Comparison of ENCODE assay signal across 10 cellular contexts in genomic region chr13:23432589-23432988, GRCh38. TPM values are rescaled to one million over a fixed set of nuclear protein-coding genes. Genes with fewer than 3 reads are reported as not detected.
DNase-seq lines count a peak whose midpoint lies in the region; ATAC-seq and TF ChIP-seq lines count a peak whose summit lies in the region.
"Had no signal": no experiment of that assay in that cellular context is flagged by ENCODE, and none has a peak within 500 bp of the region (broad histone marks: within the 10 kb centered on the region; RNA-seq: fewer than 3 reads in every experiment).

No MANE protein-coding gene starts in this region.

- H3K4me3 ChIP-seq in breast epithelium, result peak overlapping the region; percentile 43 to 62 (median 53)
- no peak overlapping the region for H3K4me3 ChIP-seq in mammary epithelial cell (replicated peaks in 1 of 3; ENCODE audit: insufficient read depth in 1 of 3, low read depth in 2 of 3, low read length in 3 of 3)
- H3K4me3 ChIP-seq in mesenchymal stem cell (ENCODE audit: insufficient read depth in 1 of 2, low read depth in 1 of 2, low read length in 2 of 2), result peak overlapping the region in 1 of 2 experiments; percentile 80
- H3K4me3 ChIP-seq in suprapubic skin, result peak overlapping the region; percentile 42

- no peak overlapping the region for H3K14ac ChIP-seq in mesenchymal stem cell (ENCODE audit: low read length in 2 of 2)

- peaks cover 68% of the 10 kb centered on the region for H3K4me1 Mint-ChIP-seq in brain
- H3K4me1 Mint-ChIP-seq: activated naive CD4-positive, alpha-beta T cell treated with anti-CD3 and anti-CD28 coated beads, Interleukin-2, amount 10 ng/mL, durations not matched to agents 7 days and 5 days had no signal

- no peak overlapping the region for H3K4ac ChIP-seq in mesenchymal stem cell (ENCODE audit: low read depth in 1 of 2, low read length in 2 of 2)

- BruUV-seq in mammary epithelial cell (replicated peaks; lab: Mats Ljungman, UMichigan), result no TSS peak

- no peak overlapping the region for H4K91ac ChIP-seq in mesenchymal stem cell (ENCODE audit: low read length)

- no peaks in the 10 kb centered on the region for H3K9me3 Mint-ChIP-seq in brain
- H3K9me3 Mint-ChIP-seq: activated naive CD4-positive, alpha-beta T cell treated with anti-CD3 and anti-CD28 coated beads, Interleukin-2, amount 10 ng/mL, durations not matched to agents 7 days and 5 days had no signal

- peak overlapping the region; percentile 71 to 99 (median 88) for H3K27ac Mint-ChIP-seq in brain
- H3K27ac Mint-ChIP-seq: activated naive CD4-positive, alpha-beta T cell treated with anti-CD3 and anti-CD28 coated beads, Interleukin-2, amount 10 ng/mL, durations not matched to agents 7 days and 5 days had no signal

- H3K79me1 ChIP-seq in mesenchymal stem cell (replicated peaks; ENCODE audit: low read length, poor library complexity, severe bottlenecking), result peaks cover 15% of the 10 kb centered on the region

- ATAC-seq in HG02798 (IDR thresholded peaks at IDR 0.05; ENCODE audit: poor library complexity, unreplicated experiment), result no peak
- no peak for ATAC-seq in HG02571 (IDR thresholded peaks at IDR 0.05; ENCODE audit: unreplicated experiment)

- intact Hi-C loops in breast epithelium (cut with DNase I; ENCODE audit: low total_unique reads), result no loop called here
- intact Hi-C loops in mammary epithelial cell (cut with micrococcal nuclease), result no loop called here

- H3K27ac ChIP-seq in breast epithelium (no peak overlapping the region), mammary epithelial cell (ENCODE audit: insufficient read depth, low read depth, low read length) (no peak overlapping the region), mesenchymal stem cell (ENCODE audit: low read length, poor library complexity, severe bottlenecking) (no peak overlapping the region), suprapubic skin (no peak overlapping the region)

- no peak overlapping the region for H2AFZ ChIP-seq in mammary epithelial cell (ENCODE audit: low read depth, low read length)
- no peak overlapping the region for H2AFZ ChIP-seq in mesenchymal stem cell (ENCODE audit: low read depth, low read length)

- H3K9ac ChIP-seq in mammary epithelial cell (ENCODE audit: insufficient read depth, low read length), result no peak overlapping the region
- peak overlapping the region; percentile 83 for H3K9ac ChIP-seq in mesenchymal stem cell (ENCODE audit: low read length)

- H3K27me3 Mint-ChIP-seq in brain, result peaks cover 7% of the 10 kb centered on the region

- no peak overlapping the region for H2BK5ac ChIP-seq in mesenchymal stem cell (ENCODE audit: low read depth, low read length, poor library complexity, severe bottlenecking)

- H3K4me1 ChIP-seq in breast epithelium, result no peaks in the 10 kb centered on the region
- peaks cover 5% of the 10 kb centered on the region for H3K4me1 ChIP-seq in mammary epithelial cell (ENCODE audit: insufficient read depth, low read length)
- peaks cover 1% of the 10 kb centered on the region for H3K4me1 ChIP-seq in mesenchymal stem cell (ENCODE audit: control insufficient read depth, insufficient read depth, low read depth, low read length)
- peaks cover 13% of the 10 kb centered on the region for H3K4me1 ChIP-seq in suprapubic skin

- no peak overlapping the region for H3K4me2 ChIP-seq in mammary epithelial cell (ENCODE audit: insufficient read depth, low read depth, low read length)
- no peak overlapping the region for H3K4me2 ChIP-seq in mesenchymal stem cell (ENCODE audit: low read length, poor library complexity, severe bottlenecking)

- CTCF ChIA-PET in mammary epithelial cell (lab: Charles Lee; ENCODE audit: low non-redundant PET), result no interaction called here

- peaks cover 19% of the 10 kb centered on the region for H3K36me3 Mint-ChIP-seq in brain
- H3K36me3 Mint-ChIP-seq: activated naive CD4-positive, alpha-beta T cell treated with anti-CD3 and anti-CD28 coated beads, Interleukin-2, amount 10 ng/mL, durations not matched to agents 7 days and 5 days had no signal

- in situ Hi-C loops in mammary epithelial cell (cut with MboI; ENCODE audit: low sequenced_read_pairs in 2 of 2), result no loop called here

- WGBS in mammary epithelial cell (ENCODE audit: low coverage, missing lambda C conversion rate), result 80% methylated on average over 5 of the region's 5 CpGs
- 38% methylated on average over 3 of the region's 5 CpGs for WGBS in mesenchymal stem cell
- 68% methylated on average over 5 of the region's 5 CpGs for WGBS in suprapubic skin

- H3K27me3 ChIP-seq in breast epithelium (no peaks in the 10 kb centered on the region), mammary epithelial cell (ENCODE audit: insufficient read depth, low read length) (no peaks in the 10 kb centered on the region), mesenchymal stem cell (ENCODE audit: control insufficient read depth in 1 of 2, insufficient read depth in 1 of 2, low read length in 2 of 2) (no peaks in the 10 kb centered on the region), suprapubic skin (no peaks in the 10 kb centered on the region)

- H2BK12ac ChIP-seq in mesenchymal stem cell (ENCODE audit: low read length in 2 of 2), result no peak overlapping the region

- no peak overlapping the region for H3K18ac ChIP-seq in mesenchymal stem cell (ENCODE audit: low read depth in 1 of 2, low read length in 2 of 2)

- no peaks in the 10 kb centered on the region for H3K36me3 ChIP-seq in breast epithelium
- H3K36me3 ChIP-seq in mammary epithelial cell (ENCODE audit: insufficient read depth, low read length), result no peaks in the 10 kb centered on the region
- H3K36me3 ChIP-seq in mesenchymal stem cell (ENCODE audit: control insufficient read depth in 1 of 2, insufficient read depth in 2 of 2, low read depth in 1 of 2, low read length in 2 of 2), result no peaks in the 10 kb centered on the region
- H3K36me3 ChIP-seq in suprapubic skin, result no peaks in the 10 kb centered on the region

- H2AK5ac ChIP-seq in mesenchymal stem cell (ENCODE audit: low read length, severe bottlenecking), result no peak overlapping the region

- TF ChIP-seq EP300 in suprapubic skin (IDR thresholded peaks at IDR 0.05), result no peak

- H4K8ac ChIP-seq in mesenchymal stem cell (ENCODE audit: low read length), result no peak overlapping the region

- TF ChIP-seq CTCF in breast epithelium (IDR thresholded peaks at IDR 0.05), result no peak
- no peak for TF ChIP-seq CTCF in mammary epithelial cell (conservative IDR thresholded peaks at IDR 0.05 in 1 of 2, IDR thresholded peaks at IDR 0.05 in 1 of 2; ENCODE audit: extremely low read depth in 1 of 2, insufficient read depth in 1 of 2, low read depth in 1 of 2, low read length in 2 of 2)
- no peak for TF ChIP-seq CTCF in brain (conservative IDR thresholded peaks at IDR 0.05)
- no peak for TF ChIP-seq CTCF in suprapubic skin (IDR thresholded peaks at IDR 0.05)

- peak overlapping the region; percentile 84 to 93 (median 89) for H3K4me3 Mint-ChIP-seq in brain
- H3K4me3 Mint-ChIP-seq: activated naive CD4-positive, alpha-beta T cell treated with anti-CD3 and anti-CD28 coated beads, Interleukin-2, amount 10 ng/mL, durations not matched to agents 7 days and 5 days had no signal

- no peak for DNase-seq in breast epithelium (ENCODE audit: low spot score in 2 of 2)
- DNase-seq in mammary epithelial cell, result no peak
- no peak for DNase-seq in mesenchymal stem cell
- DNase-seq in suprapubic skin (ENCODE audit: low spot score in 2 of 2), result no peak
- DNase-seq in SW 1271 (lab: John Stamatoyannopoulos, UW), result no peak
- DNase-seq: activated naive CD4-positive, alpha-beta T cell treated with anti-CD3 and anti-CD28 coated beads, Interleukin-2, amount 10 ng/mL, durations not matched to agents 7 days and 5 days; NCI-H510A treated with DMSO at 0.1 percent for 48 hours had no signal

- no peak overlapping the region for H2BK120ac ChIP-seq in mesenchymal stem cell (ENCODE audit: low read depth, low read length)

- TF ChIP-seq POLR2A in breast epithelium (IDR thresholded peaks at IDR 0.05) (no peak), suprapubic skin (IDR thresholded peaks at IDR 0.05) (no peak)

- H3K9me3 ChIP-seq in breast epithelium (no peaks in the 10 kb centered on the region), mammary epithelial cell (replicated peaks; ENCODE audit: insufficient read depth, low read length) (no peaks in the 10 kb centered on the region), mesenchymal stem cell (ENCODE audit: control insufficient read depth, low read length) (no peaks in the 10 kb centered on the region), suprapubic skin (no peaks in the 10 kb centered on the region)

- dilution Hi-C loops in mammary epithelial cell (cut with HindIII; ENCODE audit: low sequenced_read_pairs), result no loop called here

- H2BK15ac ChIP-seq in mesenchymal stem cell (ENCODE audit: low read depth, poor library complexity, severe bottlenecking), result no peak overlapping the region

- no peaks in the 10 kb centered on the region for H4K20me1 ChIP-seq in mammary epithelial cell (ENCODE audit: insufficient read depth, low read length)

- H3K23ac ChIP-seq in mesenchymal stem cell (ENCODE audit: low read length in 2 of 2), result no peak overlapping the region

- no peaks in the 10 kb centered on the region for H3K79me2 ChIP-seq in mammary epithelial cell (ENCODE audit: insufficient read depth, low read length)

RNA-seq across cellular contexts. Expression of gene SACS, which starts 0.9 kb away (rescaled TPM):
- total RNA-seq in breast epithelium (10 to 100 TPM; 26.2 to 36.3 (median 32.4) TPM), mammary epithelial cell (10 to 100 TPM; 18.5 to 45.5 TPM), suprapubic skin (10 to 100 TPM in 3 of 4 donors, 1 to 10 TPM in 1; 6.4 to 17.9 (median 13.3) TPM)
- polyA plus RNA-seq in mammary epithelial cell (9.2 TPM), brain (ENCODE audit: insufficient read depth, low read depth, low replicate concordance) (1.8 TPM)
- polyA minus RNA-seq in mammary epithelial cell, result 44.8 TPM
- 7.1 TPM for polyA plus RNA-seq in mesenchymal stem cell (2013, experiment 1 of 2)
- polyA plus RNA-seq in mesenchymal stem cell (2013, experiment 2 of 2), result 6.5 TPM

Comparison
In these comparisons a context has a peak if more than half of its experiments do, and no peak if none do; other contexts are left out.
1. H3K4me3 ChIP-seq: peak in breast epithelium (3 of 3) and suprapubic skin (single experiment); none in mammary epithelial cell (0 of 3).